ENCODE assay signal across 2 cellular contexts in genomic region chr11:66048525-66049313, GRCh38.
TF ChIP-seq lines count a peak whose summit lies in the region.

Gene GAL3ST3 (minus strand): TSS chr11:66049161. CDS start chr11:66045415, 3,746 bp downstream.

TF ChIP-seq in H1, 55 proteins besides CTCF, POLR2A, EP300 and RAD21:
- TF ChIP-seq POLR2AphosphoS5 (IDR thresholded peaks at IDR 0.05; ENCODE audit: low read depth, low read length) (0 out of 2 replicates have a peak, but pooled peaks have one; percentile 20), TBP (IDR thresholded peaks at IDR 0.05; ENCODE audit: low read depth, low read length) (0 out of 2 replicates have a peak, but pooled peaks have one; percentile 28), PHF8 (conservative IDR thresholded peaks at IDR 0.05; ENCODE audit: low read depth, low read length) (peak; percentile 48; the same call in 1 of the 2 replicates), RBBP5 (IDR thresholded peaks at IDR 0.05; ENCODE audit: borderline replicate concordance, low read depth, low read length) (no peak), ASH2L (IDR thresholded peaks at IDR 0.05; ENCODE audit: low read length) (peak; percentile 66), KDM5A (IDR thresholded peaks at IDR 0.05; ENCODE audit: low read length) (no peak), CREB1 (IDR thresholded peaks at IDR 0.05) (no peak; the same call in 1 of the 2 replicates), MAX (IDR thresholded peaks at IDR 0.05) (peak; percentile 10; the same call in 1 of the 2 replicates), KDM4A (IDR thresholded peaks at IDR 0.05; ENCODE audit: low read depth, low read length, severe bottlenecking) (peak; percentile 72), TAF1 (IDR thresholded peaks at IDR 0.05; ENCODE audit: low read depth, low read length) (peak; percentile 56; the same call in 1 of the 2 replicates), ZNF274 (IDR thresholded peaks at IDR 0.05; ENCODE audit: borderline replicate concordance, extremely low read depth, low read length) (no peak)

TF ChIP-seq in HepG2, 621 proteins besides CTCF, POLR2A, EP300 and RAD21:
- TF ChIP-seq BCL6 (CRISPR knock-in tag; IDR thresholded peaks at IDR 0.05): no peak
- no peak for TF ChIP-seq ZBTB8A (CRISPR knock-in tag; IDR thresholded peaks at IDR 0.05; ENCODE audit: borderline replicate concordance, low read depth)
- TF ChIP-seq ZNF644 (CRISPR knock-in tag; IDR thresholded peaks at IDR 0.05; ENCODE audit: low read depth): no peak
- no peak for TF ChIP-seq POLR2G (IDR thresholded peaks at IDR 0.05; ENCODE audit: low read depth, low read length)
- no peak for TF ChIP-seq ZFP82 (CRISPR knock-in tag; IDR thresholded peaks at IDR 0.05; ENCODE audit: borderline replicate concordance)
- no peak for TF ChIP-seq ZNF343 (CRISPR knock-in tag; IDR thresholded peaks at IDR 0.05)
- no peak for TF ChIP-seq SNAPC5 (CRISPR knock-in tag; IDR thresholded peaks at IDR 0.05; ENCODE audit: borderline replicate concordance)
- no peak for TF ChIP-seq TFE3 (CRISPR knock-in tag; IDR thresholded peaks at IDR 0.05)
- TF ChIP-seq MTA3 (CRISPR knock-in tag; IDR thresholded peaks at IDR 0.05): no peak
- TF ChIP-seq ZNF547 (CRISPR knock-in tag; IDR thresholded peaks at IDR 0.05): no peak
- no peak for TF ChIP-seq IRF9 (CRISPR knock-in tag; IDR thresholded peaks at IDR 0.05; ENCODE audit: borderline replicate concordance)
- no peak for TF ChIP-seq PHF21A (CRISPR knock-in tag; IDR thresholded peaks at IDR 0.05)
- TF ChIP-seq ZSCAN25 (CRISPR knock-in tag; IDR thresholded peaks at IDR 0.05): no peak
- no peak for TF ChIP-seq ZSCAN22 (CRISPR knock-in tag; IDR thresholded peaks at IDR 0.05)
- TF ChIP-seq ZNF253 (CRISPR knock-in tag; IDR thresholded peaks at IDR 0.05; ENCODE audit: borderline replicate concordance): no peak
- TF ChIP-seq ARID3A (IDR thresholded peaks at IDR 0.05; ENCODE audit: low read depth, low read length): no peak
- TF ChIP-seq KDM2A (CRISPR knock-in tag; IDR thresholded peaks at IDR 0.05; ENCODE audit: borderline replicate concordance, low read depth): no peak
- no peak for TF ChIP-seq JUN (CRISPR knock-in tag; IDR thresholded peaks at IDR 0.05)
- TF ChIP-seq ZNF720 (CRISPR knock-in tag; IDR thresholded peaks at IDR 0.05): no peak
